17 cellular contexts compared by ENCODE assay signal in the genomic region with DNA sequence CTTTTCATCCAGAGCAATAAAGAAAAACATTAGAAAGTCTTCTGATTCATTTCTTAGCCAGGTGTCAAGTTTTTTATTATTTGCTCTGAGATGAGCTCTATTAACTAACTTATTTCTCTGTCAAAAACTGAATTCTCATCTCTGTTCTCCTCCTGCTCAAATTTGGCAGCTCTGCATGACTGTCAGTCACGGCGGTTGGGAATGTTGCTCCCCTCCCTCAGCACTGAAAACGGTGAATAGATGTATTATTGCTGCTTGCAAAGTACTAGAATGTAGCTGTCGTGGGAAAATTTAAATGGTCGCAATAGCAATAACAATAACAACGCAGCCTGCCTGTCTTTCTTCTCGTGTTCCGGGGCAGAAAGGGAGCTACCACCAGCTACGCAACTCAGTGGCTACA.
"Had no signal": no experiment of that assay in that cellular context is flagged by ENCODE, and none has a peak within 500 bp of the region (broad histone marks: within the 10 kb centered on the region; RNA-seq: fewer than 3 reads in every experiment).

No MANE protein-coding gene starts in this region.

- H3K27ac Mint-ChIP-seq: activated CD4-positive, alpha-beta T cell treated with anti-CD3 and anti-CD28 coated beads for 36 hours; activated naive CD4-positive, alpha-beta T cell treated with anti-CD3 and anti-CD28 coated beads, Interleukin-2, amount 50 U/mL, for 72 hours; naive thymus-derived CD8-positive, alpha-beta T cell; stimulated activated naive CD8-positive, alpha-beta T cell treated with anti-CD3 and anti-CD28 coated beads, Interleukin-15, Interleukin-2, amounts not matched to agents 100 ng/mL and 50 ng/mL, for 24 hours; T-helper 1 cell treated with Interleukin-12 subunit alpha and Interleukin-12 subunit beta and Interleukin-4 antibody, amounts not matched to agents 30 μg/mL and 1 μg/mL, for 36 hours had no signal

- H3K27ac ChIP-seq: adrenal gland, cardiac muscle cell, heart left ventricle, right atrium auricular region, skin epidermis, vagina had no signal

- ATAC-seq: activated CD4-positive, alpha-beta T cell treated with anti-CD3 and anti-CD28 coated beads for 36 hours; activated naive CD4-positive, alpha-beta T cell treated with anti-CD3 and anti-CD28 coated beads, Interleukin-2, amount 50 U/mL, for 72 hours; heart left ventricle; naive thymus-derived CD8-positive, alpha-beta T cell had no signal

- DNase-seq: activated CD4-positive, alpha-beta T cell treated with anti-CD3 and anti-CD28 coated beads for 36 hours; activated CD4-positive, alpha-beta T cell treated with anti-CD3 and anti-CD28 coated beads, Interleukin-2, amount 50 U/mL, for 48 hours; activated gamma-delta T cell; adrenal gland; foreskin melanocyte; heart left ventricle; mesenchymal stem cell; naive thymus-derived CD8-positive, alpha-beta T cell; occipital lobe; posterior cingulate gyrus had no signal

- H3K4me1 ChIP-seq: vagina had no signal

- H3K36me3 ChIP-seq: adrenal gland, cardiac muscle cell, heart left ventricle, right atrium auricular region, vagina had no signal

- H3K4me3 Mint-ChIP-seq: activated CD4-positive, alpha-beta T cell treated with anti-CD3 and anti-CD28 coated beads for 36 hours; naive thymus-derived CD8-positive, alpha-beta T cell; stimulated activated naive CD8-positive, alpha-beta T cell treated with anti-CD3 and anti-CD28 coated beads, Interleukin-15, Interleukin-2, amounts not matched to agents 100 ng/mL and 50 ng/mL, for 24 hours; T-helper 1 cell treated with Interleukin-12 subunit alpha and Interleukin-12 subunit beta and Interleukin-4 antibody, amounts not matched to agents 30 μg/mL and 1 μg/mL, for 36 hours had no signal

- H3K4me3 ChIP-seq: adrenal gland, cardiac muscle cell, heart left ventricle, right atrium auricular region, skin epidermis, vagina had no signal

- H3K9me3 Mint-ChIP-seq: activated naive CD4-positive, alpha-beta T cell treated with anti-CD3 and anti-CD28 coated beads, Interleukin-2, amount 50 U/mL, for 72 hours; naive thymus-derived CD8-positive, alpha-beta T cell; stimulated activated naive CD8-positive, alpha-beta T cell treated with anti-CD3 and anti-CD28 coated beads, Interleukin-15, Interleukin-2, amounts not matched to agents 100 ng/mL and 50 ng/mL, for 24 hours; T-helper 1 cell treated with Interleukin-12 subunit alpha and Interleukin-12 subunit beta and Interleukin-4 antibody, amounts not matched to agents 30 μg/mL and 1 μg/mL, for 36 hours had no signal

- H3K9me3 ChIP-seq: adrenal gland, right atrium auricular region, vagina had no signal

- H3K36me3 Mint-ChIP-seq: activated naive CD4-positive, alpha-beta T cell treated with anti-CD3 and anti-CD28 coated beads, Interleukin-2, amount 50 U/mL, for 72 hours; naive thymus-derived CD8-positive, alpha-beta T cell had no signal

- H3K27me3 ChIP-seq: adrenal gland, cardiac muscle cell, heart left ventricle, right atrium auricular region, vagina had no signal
